In the genomic region with DNA sequence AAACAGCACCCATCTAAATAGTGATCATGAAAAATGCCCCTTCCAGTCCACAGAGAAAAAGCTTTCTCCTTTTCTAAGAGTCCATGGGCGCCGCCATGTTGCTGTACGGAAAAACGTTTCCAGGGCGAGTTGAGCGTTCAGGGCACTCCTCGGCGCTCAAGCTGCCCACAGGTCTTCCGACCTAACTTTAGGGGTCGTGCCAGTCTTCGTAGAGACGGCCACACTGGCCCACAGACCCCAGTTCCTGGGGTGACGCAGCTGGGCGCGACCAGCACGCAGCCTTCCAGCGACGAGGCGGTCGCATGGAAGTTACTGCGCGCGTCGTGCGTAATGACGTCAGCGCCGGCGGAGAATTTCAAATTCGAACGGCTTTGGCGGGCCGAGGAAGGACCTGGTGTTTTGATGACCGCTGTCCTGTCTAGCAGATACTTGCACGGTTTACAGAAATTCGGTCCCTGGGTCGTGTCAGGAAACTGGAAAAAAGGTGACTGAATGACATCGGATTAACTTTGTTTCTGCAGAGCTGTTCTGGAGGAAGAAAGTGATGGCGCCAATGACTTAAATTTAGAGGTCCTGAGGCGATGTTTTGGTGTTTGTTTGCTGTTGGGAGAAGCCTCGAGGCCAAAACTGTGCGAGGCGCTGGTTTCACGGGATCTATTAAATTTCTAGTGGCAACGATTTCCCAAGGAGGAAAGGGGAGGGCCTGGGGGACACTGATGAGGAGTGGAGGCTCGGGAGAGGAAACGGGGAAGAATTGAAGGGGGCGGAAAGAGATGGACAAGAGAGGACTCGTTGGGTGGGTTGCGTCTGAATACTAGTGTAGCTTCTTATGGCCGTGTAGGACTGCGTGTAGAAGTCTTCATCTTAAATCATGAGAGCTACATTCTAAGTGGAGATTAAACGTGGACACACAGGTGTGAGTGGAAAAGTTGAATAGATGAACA, we compare ENCODE assay signal across 1 cellular context.
A peak's percentile ranks its signal among the peaks of the same experiment; 100 is the strongest.
TF ChIP-seq lines count a peak whose summit lies in the region.

A gene with protein sequence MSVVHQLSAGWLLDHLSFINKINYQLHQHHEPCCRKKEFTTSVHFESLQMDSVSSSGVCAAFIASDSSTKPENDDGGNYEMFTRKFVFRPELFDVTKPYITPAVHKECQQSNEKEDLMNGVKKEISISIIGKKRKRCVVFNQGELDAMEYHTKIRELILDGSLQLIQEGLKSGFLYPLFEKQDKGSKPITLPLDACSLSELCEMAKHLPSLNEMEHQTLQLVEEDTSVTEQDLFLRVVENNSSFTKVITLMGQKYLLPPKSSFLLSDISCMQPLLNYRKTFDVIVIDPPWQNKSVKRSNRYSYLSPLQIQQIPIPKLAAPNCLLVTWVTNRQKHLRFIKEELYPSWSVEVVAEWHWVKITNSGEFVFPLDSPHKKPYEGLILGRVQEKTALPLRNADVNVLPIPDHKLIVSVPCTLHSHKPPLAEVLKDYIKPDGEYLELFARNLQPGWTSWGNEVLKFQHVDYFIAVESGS (minus strand): TSS at position 306 of the 944 bp plus-strand sequence. CDS start 4,289 bp downstream, outside the sequence.
A gene (plus strand): TSS at position 358 of the 944 bp plus-strand sequence. CDS start 1,429 bp downstream, outside the sequence.

TF ChIP-seq in HepG2, 621 proteins besides CTCF, POLR2A, EP300 and RAD21 (continued from another document and continues in another):
- TF ChIP-seq, protein P1, sequence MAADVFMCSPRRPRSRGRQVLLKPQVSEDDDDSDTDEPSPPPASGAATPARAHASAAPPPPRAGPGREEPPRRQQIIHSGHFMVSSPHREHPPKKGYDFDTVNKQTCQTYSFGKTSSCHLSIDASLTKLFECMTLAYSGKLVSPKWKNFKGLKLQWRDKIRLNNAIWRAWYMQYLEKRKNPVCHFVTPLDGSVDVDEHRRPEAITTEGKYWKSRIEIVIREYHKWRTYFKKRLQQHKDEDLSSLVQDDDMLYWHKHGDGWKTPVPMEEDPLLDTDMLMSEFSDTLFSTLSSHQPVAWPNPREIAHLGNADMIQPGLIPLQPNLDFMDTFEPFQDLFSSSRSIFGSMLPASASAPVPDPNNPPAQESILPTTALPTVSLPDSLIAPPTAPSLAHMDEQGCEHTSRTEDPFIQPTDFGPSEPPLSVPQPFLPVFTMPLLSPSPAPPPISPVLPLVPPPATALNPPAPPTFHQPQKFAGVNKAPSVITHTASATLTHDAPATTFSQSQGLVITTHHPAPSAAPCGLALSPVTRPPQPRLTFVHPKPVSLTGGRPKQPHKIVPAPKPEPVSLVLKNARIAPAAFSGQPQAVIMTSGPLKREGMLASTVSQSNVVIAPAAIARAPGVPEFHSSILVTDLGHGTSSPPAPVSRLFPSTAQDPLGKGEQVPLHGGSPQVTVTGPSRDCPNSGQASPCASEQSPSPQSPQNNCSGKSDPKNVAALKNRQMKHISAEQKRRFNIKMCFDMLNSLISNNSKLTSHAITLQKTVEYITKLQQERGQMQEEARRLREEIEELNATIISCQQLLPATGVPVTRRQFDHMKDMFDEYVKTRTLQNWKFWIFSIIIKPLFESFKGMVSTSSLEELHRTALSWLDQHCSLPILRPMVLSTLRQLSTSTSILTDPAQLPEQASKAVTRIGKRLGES (CRISPR knock-in tag; IDR thresholded peaks at IDR 0.05; ENCODE audit: borderline replicate concordance): peak; percentile 75
- TF ChIP-seq GABPB1 (CRISPR knock-in tag; IDR thresholded peaks at IDR 0.05): peak; percentile 93
- TF ChIP-seq ZNF547 (CRISPR knock-in tag; IDR thresholded peaks at IDR 0.05): 0 out of 2 replicates have a peak, but pooled peaks have one; percentile 54
- TF ChIP-seq, protein P2, sequence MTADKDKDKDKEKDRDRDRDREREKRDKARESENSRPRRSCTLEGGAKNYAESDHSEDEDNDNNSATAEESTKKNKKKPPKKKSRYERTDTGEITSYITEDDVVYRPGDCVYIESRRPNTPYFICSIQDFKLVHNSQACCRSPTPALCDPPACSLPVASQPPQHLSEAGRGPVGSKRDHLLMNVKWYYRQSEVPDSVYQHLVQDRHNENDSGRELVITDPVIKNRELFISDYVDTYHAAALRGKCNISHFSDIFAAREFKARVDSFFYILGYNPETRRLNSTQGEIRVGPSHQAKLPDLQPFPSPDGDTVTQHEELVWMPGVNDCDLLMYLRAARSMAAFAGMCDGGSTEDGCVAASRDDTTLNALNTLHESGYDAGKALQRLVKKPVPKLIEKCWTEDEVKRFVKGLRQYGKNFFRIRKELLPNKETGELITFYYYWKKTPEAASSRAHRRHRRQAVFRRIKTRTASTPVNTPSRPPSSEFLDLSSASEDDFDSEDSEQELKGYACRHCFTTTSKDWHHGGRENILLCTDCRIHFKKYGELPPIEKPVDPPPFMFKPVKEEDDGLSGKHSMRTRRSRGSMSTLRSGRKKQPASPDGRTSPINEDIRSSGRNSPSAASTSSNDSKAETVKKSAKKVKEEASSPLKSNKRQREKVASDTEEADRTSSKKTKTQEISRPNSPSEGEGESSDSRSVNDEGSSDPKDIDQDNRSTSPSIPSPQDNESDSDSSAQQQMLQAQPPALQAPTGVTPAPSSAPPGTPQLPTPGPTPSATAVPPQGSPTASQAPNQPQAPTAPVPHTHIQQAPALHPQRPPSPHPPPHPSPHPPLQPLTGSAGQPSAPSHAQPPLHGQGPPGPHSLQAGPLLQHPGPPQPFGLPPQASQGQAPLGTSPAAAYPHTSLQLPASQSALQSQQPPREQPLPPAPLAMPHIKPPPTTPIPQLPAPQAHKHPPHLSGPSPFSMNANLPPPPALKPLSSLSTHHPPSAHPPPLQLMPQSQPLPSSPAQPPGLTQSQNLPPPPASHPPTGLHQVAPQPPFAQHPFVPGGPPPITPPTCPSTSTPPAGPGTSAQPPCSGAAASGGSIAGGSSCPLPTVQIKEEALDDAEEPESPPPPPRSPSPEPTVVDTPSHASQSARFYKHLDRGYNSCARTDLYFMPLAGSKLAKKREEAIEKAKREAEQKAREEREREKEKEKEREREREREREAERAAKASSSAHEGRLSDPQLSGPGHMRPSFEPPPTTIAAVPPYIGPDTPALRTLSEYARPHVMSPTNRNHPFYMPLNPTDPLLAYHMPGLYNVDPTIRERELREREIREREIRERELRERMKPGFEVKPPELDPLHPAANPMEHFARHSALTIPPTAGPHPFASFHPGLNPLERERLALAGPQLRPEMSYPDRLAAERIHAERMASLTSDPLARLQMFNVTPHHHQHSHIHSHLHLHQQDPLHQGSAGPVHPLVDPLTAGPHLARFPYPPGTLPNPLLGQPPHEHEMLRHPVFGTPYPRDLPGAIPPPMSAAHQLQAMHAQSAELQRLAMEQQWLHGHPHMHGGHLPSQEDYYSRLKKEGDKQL (CRISPR knock-in tag; IDR thresholded peaks at IDR 0.05; ENCODE audit: low read depth): no peak
- TF ChIP-seq, protein P3, sequence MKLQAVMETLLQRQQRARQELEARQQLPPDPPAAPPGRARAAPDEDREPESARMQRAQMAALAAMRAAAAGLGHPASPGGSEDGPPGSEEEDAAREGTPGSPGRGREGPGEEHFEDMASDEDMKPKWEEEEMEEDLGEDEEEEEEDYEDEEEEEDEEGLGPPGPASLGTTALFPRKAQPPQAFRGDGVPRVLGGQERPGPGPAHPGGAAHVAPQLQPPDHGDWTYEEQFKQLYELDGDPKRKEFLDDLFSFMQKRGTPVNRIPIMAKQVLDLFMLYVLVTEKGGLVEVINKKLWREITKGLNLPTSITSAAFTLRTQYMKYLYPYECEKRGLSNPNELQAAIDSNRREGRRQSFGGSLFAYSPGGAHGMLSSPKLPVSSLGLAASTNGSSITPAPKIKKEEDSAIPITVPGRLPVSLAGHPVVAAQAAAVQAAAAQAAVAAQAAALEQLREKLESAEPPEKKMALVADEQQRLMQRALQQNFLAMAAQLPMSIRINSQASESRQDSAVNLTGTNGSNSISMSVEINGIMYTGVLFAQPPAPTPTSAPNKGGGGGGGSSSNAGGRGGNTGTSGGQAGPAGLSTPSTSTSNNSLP (IDR thresholded peaks at IDR 0.05; ENCODE audit: low read depth, low read length): no peak; the same call in 1 of the 2 replicates
- TF ChIP-seq, protein P4, sequence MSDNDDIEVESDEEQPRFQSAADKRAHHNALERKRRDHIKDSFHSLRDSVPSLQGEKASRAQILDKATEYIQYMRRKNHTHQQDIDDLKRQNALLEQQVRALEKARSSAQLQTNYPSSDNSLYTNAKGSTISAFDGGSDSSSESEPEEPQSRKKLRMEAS (IDR thresholded peaks at IDR 0.05): peak; percentile 84
- TF ChIP-seq HNF4G (IDR thresholded peaks at IDR 0.05; ENCODE audit: borderline replicate concordance, low read depth, low read length): no peak
- TF ChIP-seq HNF4G (CRISPR knock-in tag; IDR thresholded peaks at IDR 0.05; ENCODE audit: borderline replicate concordance, low read depth): no peak
- TF ChIP-seq STAG1 (CRISPR knock-in tag; IDR thresholded peaks at IDR 0.05): no peak
- TF ChIP-seq ZNF614 (CRISPR knock-in tag; IDR thresholded peaks at IDR 0.05; ENCODE audit: borderline replicate concordance): 0 out of 2 replicates have a peak, but pooled peaks have one; percentile 22
- peak; percentile 97 for TF ChIP-seq ZNF724P (CRISPR knock-in tag; IDR thresholded peaks at IDR 0.05; ENCODE audit: borderline replicate concordance)
- TF ChIP-seq, protein P5, sequence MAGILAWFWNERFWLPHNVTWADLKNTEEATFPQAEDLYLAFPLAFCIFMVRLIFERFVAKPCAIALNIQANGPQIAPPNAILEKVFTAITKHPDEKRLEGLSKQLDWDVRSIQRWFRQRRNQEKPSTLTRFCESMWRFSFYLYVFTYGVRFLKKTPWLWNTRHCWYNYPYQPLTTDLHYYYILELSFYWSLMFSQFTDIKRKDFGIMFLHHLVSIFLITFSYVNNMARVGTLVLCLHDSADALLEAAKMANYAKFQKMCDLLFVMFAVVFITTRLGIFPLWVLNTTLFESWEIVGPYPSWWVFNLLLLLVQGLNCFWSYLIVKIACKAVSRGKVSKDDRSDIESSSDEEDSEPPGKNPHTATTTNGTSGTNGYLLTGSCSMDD (CRISPR knock-in tag; IDR thresholded peaks at IDR 0.05): no peak
- no peak; the same call in 1 of the 2 replicates for TF ChIP-seq ZNF33B (CRISPR knock-in tag; IDR thresholded peaks at IDR 0.05)
- 0 out of 2 replicates have a peak, but pooled peaks have one; percentile 48 for TF ChIP-seq WIZ (CRISPR knock-in tag; IDR thresholded peaks at IDR 0.05)
- no peak for TF ChIP-seq ZNF720 (CRISPR knock-in tag; IDR thresholded peaks at IDR 0.05)
- no peak for TF ChIP-seq FIP1L1 (IDR thresholded peaks at IDR 0.05; ENCODE audit: borderline replicate concordance, insufficient read depth, low read depth, low read length)
- no peak for TF ChIP-seq NPAS2 (CRISPR knock-in tag; IDR thresholded peaks at IDR 0.05; ENCODE audit: borderline replicate concordance)
- TF ChIP-seq CBFB (CRISPR knock-in tag; IDR thresholded peaks at IDR 0.05): peak; percentile 87
- TF ChIP-seq NONO (IDR thresholded peaks at IDR 0.05): no peak
- TF ChIP-seq NONO (CRISPR knock-in tag; conservative IDR thresholded peaks at IDR 0.05): peak; percentile 87
- peak; percentile 70; the same call in 1 of the 2 replicates for TF ChIP-seq ZC3H4 (CRISPR knock-in tag; IDR thresholded peaks at IDR 0.05; ENCODE audit: borderline replicate concordance)
- TF ChIP-seq ZNF543 (CRISPR knock-in tag; IDR thresholded peaks at IDR 0.05): no peak
- no peak for TF ChIP-seq ZNF260 (CRISPR knock-in tag; IDR thresholded peaks at IDR 0.05; ENCODE audit: borderline replicate concordance, low read depth)
- no peak for TF ChIP-seq SOX6 (IDR thresholded peaks at IDR 0.05)
- TF ChIP-seq SOX6 (CRISPR knock-in tag; IDR thresholded peaks at IDR 0.05): peak; percentile 59; the same call in 1 of the 2 replicates
- TF ChIP-seq GZF1 (CRISPR knock-in tag; IDR thresholded peaks at IDR 0.05): no peak
- TF ChIP-seq FOSL1 (CRISPR knock-in tag; IDR thresholded peaks at IDR 0.05; ENCODE audit: borderline replicate concordance): 0 out of 2 replicates have a peak, but pooled peaks have one; percentile 4
- no peak for TF ChIP-seq HES4 (CRISPR knock-in tag; IDR thresholded peaks at IDR 0.05; ENCODE audit: borderline replicate concordance)
- TF ChIP-seq, protein P6, sequence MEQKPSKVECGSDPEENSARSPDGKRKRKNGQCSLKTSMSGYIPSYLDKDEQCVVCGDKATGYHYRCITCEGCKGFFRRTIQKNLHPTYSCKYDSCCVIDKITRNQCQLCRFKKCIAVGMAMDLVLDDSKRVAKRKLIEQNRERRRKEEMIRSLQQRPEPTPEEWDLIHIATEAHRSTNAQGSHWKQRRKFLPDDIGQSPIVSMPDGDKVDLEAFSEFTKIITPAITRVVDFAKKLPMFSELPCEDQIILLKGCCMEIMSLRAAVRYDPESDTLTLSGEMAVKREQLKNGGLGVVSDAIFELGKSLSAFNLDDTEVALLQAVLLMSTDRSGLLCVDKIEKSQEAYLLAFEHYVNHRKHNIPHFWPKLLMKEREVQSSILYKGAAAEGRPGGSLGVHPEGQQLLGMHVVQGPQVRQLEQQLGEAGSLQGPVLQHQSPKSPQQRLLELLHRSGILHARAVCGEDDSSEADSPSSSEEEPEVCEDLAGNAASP (CRISPR knock-in tag; IDR thresholded peaks at IDR 0.05; ENCODE audit: borderline replicate concordance): no peak; the same call in none of the 2 replicates
- TF ChIP-seq BRCA1 (CRISPR knock-in tag; IDR thresholded peaks at IDR 0.05): 0 out of 2 replicates have a peak, but pooled peaks have one; percentile 29
- TF ChIP-seq KDM4B (CRISPR knock-in tag; IDR thresholded peaks at IDR 0.05): no peak
- no peak for TF ChIP-seq ZNF44 (CRISPR knock-in tag; IDR thresholded peaks at IDR 0.05)
- TF ChIP-seq, protein P7, sequence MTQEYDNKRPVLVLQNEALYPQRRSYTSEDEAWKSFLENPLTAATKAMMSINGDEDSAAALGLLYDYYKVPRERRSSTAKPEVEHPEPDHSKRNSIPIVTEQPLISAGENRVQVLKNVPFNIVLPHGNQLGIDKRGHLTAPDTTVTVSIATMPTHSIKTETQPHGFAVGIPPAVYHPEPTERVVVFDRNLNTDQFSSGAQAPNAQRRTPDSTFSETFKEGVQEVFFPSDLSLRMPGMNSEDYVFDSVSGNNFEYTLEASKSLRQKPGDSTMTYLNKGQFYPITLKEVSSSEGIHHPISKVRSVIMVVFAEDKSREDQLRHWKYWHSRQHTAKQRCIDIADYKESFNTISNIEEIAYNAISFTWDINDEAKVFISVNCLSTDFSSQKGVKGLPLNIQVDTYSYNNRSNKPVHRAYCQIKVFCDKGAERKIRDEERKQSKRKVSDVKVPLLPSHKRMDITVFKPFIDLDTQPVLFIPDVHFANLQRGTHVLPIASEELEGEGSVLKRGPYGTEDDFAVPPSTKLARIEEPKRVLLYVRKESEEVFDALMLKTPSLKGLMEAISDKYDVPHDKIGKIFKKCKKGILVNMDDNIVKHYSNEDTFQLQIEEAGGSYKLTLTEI (CRISPR knock-in tag; conservative IDR thresholded peaks at IDR 0.05): peak; percentile 55; the same call in 1 of the 2 replicates
- TF ChIP-seq, protein P8, sequence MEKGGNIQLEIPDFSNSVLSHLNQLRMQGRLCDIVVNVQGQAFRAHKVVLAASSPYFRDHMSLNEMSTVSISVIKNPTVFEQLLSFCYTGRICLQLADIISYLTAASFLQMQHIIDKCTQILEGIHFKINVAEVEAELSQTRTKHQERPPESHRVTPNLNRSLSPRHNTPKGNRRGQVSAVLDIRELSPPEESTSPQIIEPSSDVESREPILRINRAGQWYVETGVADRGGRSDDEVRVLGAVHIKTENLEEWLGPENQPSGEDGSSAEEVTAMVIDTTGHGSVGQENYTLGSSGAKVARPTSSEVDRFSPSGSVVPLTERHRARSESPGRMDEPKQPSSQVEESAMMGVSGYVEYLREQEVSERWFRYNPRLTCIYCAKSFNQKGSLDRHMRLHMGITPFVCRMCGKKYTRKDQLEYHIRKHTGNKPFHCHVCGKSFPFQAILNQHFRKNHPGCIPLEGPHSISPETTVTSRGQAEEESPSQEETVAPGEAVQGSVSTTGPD (CRISPR knock-in tag; IDR thresholded peaks at IDR 0.05): no peak
- peak; percentile 82; the same call in 1 of the 2 replicates for TF ChIP-seq FLYWCH1 (CRISPR knock-in tag; IDR thresholded peaks at IDR 0.05)
- TF ChIP-seq, protein P9, sequence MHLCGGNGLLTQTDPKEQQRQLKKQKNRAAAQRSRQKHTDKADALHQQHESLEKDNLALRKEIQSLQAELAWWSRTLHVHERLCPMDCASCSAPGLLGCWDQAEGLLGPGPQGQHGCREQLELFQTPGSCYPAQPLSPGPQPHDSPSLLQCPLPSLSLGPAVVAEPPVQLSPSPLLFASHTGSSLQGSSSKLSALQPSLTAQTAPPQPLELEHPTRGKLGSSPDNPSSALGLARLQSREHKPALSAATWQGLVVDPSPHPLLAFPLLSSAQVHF (CRISPR knock-in tag; IDR thresholded peaks at IDR 0.05): peak; percentile 96
